In the genomic region with DNA sequence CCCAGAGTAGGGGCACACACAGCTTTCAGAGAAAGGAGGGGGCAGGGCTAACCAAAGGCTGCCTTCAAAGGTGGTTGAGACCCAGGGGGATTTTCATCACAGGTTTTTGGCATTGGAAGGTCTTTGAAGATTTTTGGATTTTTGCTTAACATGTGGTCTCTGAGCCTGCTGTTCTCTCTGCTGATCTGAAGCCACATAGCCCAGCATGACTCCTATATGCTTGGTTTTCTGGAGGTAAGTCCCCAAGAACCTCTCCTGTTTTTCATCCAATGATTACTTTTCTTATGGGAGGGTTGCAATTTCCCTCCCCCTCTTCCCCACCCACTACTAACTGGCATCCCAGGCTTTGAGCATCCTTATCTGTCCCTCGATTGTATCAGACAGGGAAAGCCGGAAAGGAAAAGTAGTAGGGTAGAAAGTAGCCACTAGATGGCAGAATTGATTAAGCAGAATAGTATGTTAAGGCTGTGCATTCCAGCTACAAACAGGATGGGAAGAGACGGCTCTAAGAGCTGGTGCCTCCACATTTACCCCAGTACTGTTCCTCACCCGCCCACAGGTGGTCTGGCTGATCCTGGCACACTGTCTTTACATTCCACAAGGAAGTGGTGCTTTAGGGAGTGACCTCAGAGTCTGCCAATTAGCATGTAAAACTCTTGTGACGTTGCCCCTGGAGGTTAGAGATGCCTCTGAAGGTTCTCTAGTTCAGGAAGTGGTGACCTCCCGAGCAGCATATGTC, we compare ENCODE assay signal across 8 cellular contexts.
DNase-seq lines count a peak whose midpoint lies in the region; ATAC-seq and TF ChIP-seq lines count a peak whose summit lies in the region.

No MANE protein-coding gene starts in this region.

- H3K4me3 Mint-ChIP-seq in activated CD4-positive, alpha-beta memory T cell treated with anti-CD3 and anti-CD28 coated beads, Interleukin-2, amount 10 ng/mL, durations not matched to agents 7 days and 5 days, result no peak overlapping the region
- no peak overlapping the region for H3K4me3 Mint-ChIP-seq in osteocyte (ENCODE audit: unreplicated experiment)

- TF ChIP-seq CTCF in osteocyte (IDR thresholded peaks at IDR 0.05), result peak; percentile 75

- DNase-seq in DMS153 treated with DMSO at 0.1 percent for 48 hours (lab: John Stamatoyannopoulos, UW; ENCODE audit: unreplicated experiment) (peak; percentile 82), NCI-H2081 treated with DMSO at 0.1 percent for 48 hours (lab: John Stamatoyannopoulos, UW) (peak; percentile 62), foreskin melanocyte (peak; percentile 74), osteocyte (ENCODE audit: extremely low spot score, unreplicated experiment) (no peak)
- peak; percentile 17 for DNase-seq in activated CD4-positive, alpha-beta memory T cell treated with anti-CD3 and anti-CD28 coated beads, Interleukin-2, amount 10 ng/mL, durations not matched to agents 7 days and 5 days
- no peak for DNase-seq in activated effector memory CD4-positive, alpha-beta T cell treated with anti-CD3 and anti-CD28 coated beads, Interleukin-2, amount 50 U/mL, for 16 hours

- H3K36me3 Mint-ChIP-seq in activated CD4-positive, alpha-beta memory T cell treated with anti-CD3 and anti-CD28 coated beads, Interleukin-2, amount 10 ng/mL, durations not matched to agents 7 days and 5 days (ENCODE audit: low read depth), result no peaks in the 10 kb centered on the region
- no peaks in the 10 kb centered on the region for H3K36me3 Mint-ChIP-seq in osteocyte (ENCODE audit: unreplicated experiment)

- H3K9me3 Mint-ChIP-seq in activated CD4-positive, alpha-beta memory T cell treated with anti-CD3 and anti-CD28 coated beads, Interleukin-2, amount 10 ng/mL, durations not matched to agents 7 days and 5 days, result no peaks in the 10 kb centered on the region
- H3K9me3 Mint-ChIP-seq in osteocyte (ENCODE audit: unreplicated experiment), result no peaks in the 10 kb centered on the region

- ATAC-seq in GM19324 (IDR thresholded peaks at IDR 0.05; ENCODE audit: low FRiP score, unreplicated experiment) (peak; percentile 86), HG03139 (IDR thresholded peaks at IDR 0.05; ENCODE audit: unreplicated experiment) (peak; percentile 93)

- no peaks in the 10 kb centered on the region for H3K27me3 Mint-ChIP-seq in activated CD4-positive, alpha-beta memory T cell treated with anti-CD3 and anti-CD28 coated beads, Interleukin-2, amount 10 ng/mL, durations not matched to agents 7 days and 5 days
- peaks cover 7% of the 10 kb centered on the region for H3K27me3 Mint-ChIP-seq in osteocyte (ENCODE audit: unreplicated experiment)

- POLR2A ChIA-PET in activated CD4-positive, alpha-beta memory T cell treated with anti-CD3 and anti-CD28 coated beads, Interleukin-2, amount 10 ng/mL, durations not matched to agents 7 days and 5 days (lab: Charles Lee), result no interaction called here

- H3K27ac Mint-ChIP-seq in activated CD4-positive, alpha-beta memory T cell treated with anti-CD3 and anti-CD28 coated beads, Interleukin-2, amount 10 ng/mL, durations not matched to agents 7 days and 5 days, result no peak overlapping the region
- H3K27ac Mint-ChIP-seq in osteocyte (ENCODE audit: unreplicated experiment), result no peak overlapping the region

- H3K4me1 Mint-ChIP-seq in activated CD4-positive, alpha-beta memory T cell treated with anti-CD3 and anti-CD28 coated beads, Interleukin-2, amount 10 ng/mL, durations not matched to agents 7 days and 5 days, result peaks cover 5% of the 10 kb centered on the region
- no peaks in the 10 kb centered on the region for H3K4me1 Mint-ChIP-seq in osteocyte (ENCODE audit: unreplicated experiment)

- CTCF ChIA-PET in activated CD4-positive, alpha-beta memory T cell treated with anti-CD3 and anti-CD28 coated beads, Interleukin-2, amount 10 ng/mL, durations not matched to agents 7 days and 5 days (lab: Charles Lee), result interaction anchor here (1.0 to 2.0 kb wide), 5 partner anchors 14 to 841 kb away, joined by 3 to 15 read pairs (median 3); no protein-coding TSS in a partner anchor

Comparison
In these comparisons a context has a peak if more than half of its experiments do, and no peak if none do; other contexts are left out.
1. DNase-seq: peak in DMS153 treated with DMSO at 0.1 percent for 48 hours (single experiment), NCI-H2081 treated with DMSO at 0.1 percent for 48 hours (single experiment), activated CD4-positive, alpha-beta memory T cell treated with anti-CD3 and anti-CD28 coated beads, Interleukin-2, amount 10 ng/mL, durations not matched to agents 7 days and 5 days (single experiment) and foreskin melanocyte (single experiment); none in osteocyte (single experiment) and activated effector memory CD4-positive, alpha-beta T cell treated with anti-CD3 and anti-CD28 coated beads, Interleukin-2, amount 50 U/mL, for 16 hours (single experiment).